ENCODE assay signal across 8 cellular contexts in genomic region chr7:134992626-134993179, GRCh38. TPM values are rescaled to one million over a fixed set of nuclear protein-coding genes. Genes with fewer than 3 reads are reported as not detected.
DNase-seq lines count a peak whose midpoint lies in the region; ATAC-seq, FAIRE-seq and TF ChIP-seq lines count a peak whose summit lies in the region.

No MANE protein-coding gene starts in this region.

- ATAC-seq in GM21447 (IDR thresholded peaks at IDR 0.05; ENCODE audit: unreplicated experiment) (peak; percentile 68), left ventricle myocardium superior (peak; percentile 32)

- TF ChIP-seq POLR2A in GM12891 (IDR thresholded peaks at IDR 0.05; ENCODE audit: low read depth, low read length): peak; percentile 71

- peak; percentile 10 for DNase-seq in GM12891 (ENCODE audit: insufficient read length, low spot score)
- DNase-seq in LHCN-M2 (ENCODE audit: low read depth): peak; percentile 97
- DNase-seq in left ventricle myocardium superior: no peak
- DNase-seq in dedifferentiated amniotic fluid mesenchymal stem cell (ENCODE audit: extremely low spot score): no peak
- DNase-seq in NCI-H187 treated with DMSO at 0.1 percent for 48 hours (lab: John Stamatoyannopoulos, UW): no peak
- DNase-seq in head of caudate nucleus: no peak
- no peak for DNase-seq in HTR-8/SVneo (ENCODE audit: insufficient read length, low spot score)

- intact Hi-C loops in left ventricle myocardium superior (cut with micrococcal nuclease) (loop anchor here (10.0 kb wide), 1 partner anchor 152 kb away; the partner anchor contains the start of gene TMEM140), head of caudate nucleus (cut with DNase I) (no loop called here)

- FAIRE-seq in GM12891 (lab: Jason Lieb, UNC): peak; percentile 95
- FAIRE-seq in HTR-8/SVneo (lab: Jason Lieb, UNC): no peak

TF ChIP-seq in GM12891, 5 proteins besides CTCF, POLR2A, EP300 and RAD21:
- TF ChIP-seq POU2F2 (IDR thresholded peaks at IDR 0.05; ENCODE audit: low read depth, low read length) (no peak), POLR2AphosphoS5 (IDR thresholded peaks at IDR 0.05; ENCODE audit: low read depth, low read length) (peak; percentile 76), TAF1 (IDR thresholded peaks at IDR 0.05; ENCODE audit: low read depth, low read length) (0 out of 2 replicates have a peak, but pooled peaks have one; percentile 23), PAX5 (IDR thresholded peaks at IDR 0.05; ENCODE audit: insufficient read depth, low read length, severe bottlenecking) (no peak), SPI1 (IDR thresholded peaks at IDR 0.05; ENCODE audit: low read depth, low read length) (peak; percentile 97)

RNA-seq across cellular contexts. Expression of gene AGBL3, which starts 6.4 kb away (rescaled TPM):
- 2.7 TPM for polyA plus RNA-seq in GM12891 (2012; ENCODE audit: low read depth, missing spikeins)
- total RNA-seq in LHCN-M2 (2014; rRNA removed) (0.38 and 1.0 TPM in 2 replicates), left ventricle myocardium superior (1.1 TPM)
- 0.86 TPM for polyA plus RNA-seq in LHCN-M2 (2012)

Comparison
In these comparisons a context has a peak if more than half of its experiments do, and no peak if none do; other contexts are left out.
1. DNase-seq: peak in GM12891 (single experiment) and LHCN-M2 (single experiment); none in left ventricle myocardium superior (single experiment), dedifferentiated amniotic fluid mesenchymal stem cell (single experiment), NCI-H187 treated with DMSO at 0.1 percent for 48 hours (single experiment), head of caudate nucleus (0 of 42) and HTR-8/SVneo (single experiment).